21 cellular contexts compared by ENCODE assay signal in the genomic region with DNA sequence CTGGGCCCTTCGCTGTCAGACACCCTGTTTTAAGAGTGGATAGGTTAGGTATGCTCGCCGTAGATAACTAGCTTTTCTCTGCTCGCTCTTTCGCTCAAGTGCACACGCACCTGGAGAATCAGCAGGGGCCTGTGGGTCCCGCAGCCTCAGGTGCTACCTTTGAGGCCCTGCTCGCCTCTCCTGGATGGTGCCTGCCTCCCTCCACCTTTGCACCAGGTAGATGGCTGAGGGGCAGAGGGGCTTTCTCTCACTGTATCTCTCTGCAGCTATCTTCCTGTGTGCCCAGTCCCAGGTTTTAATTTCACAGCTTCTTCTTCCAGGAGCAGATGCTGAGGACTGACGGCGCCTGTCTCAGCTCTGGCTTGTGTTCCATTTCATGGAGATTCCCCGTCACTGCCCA.
"Had no signal": no experiment of that assay in that cellular context is flagged by ENCODE, and none has a peak within 500 bp of the region (broad histone marks: within the 10 kb centered on the region; RNA-seq: fewer than 3 reads in every experiment).

No MANE protein-coding gene starts in this region.

- H3K9me3 ChIP-seq: gastrocnemius medialis, left lung, ovary, testis had no signal

- ATAC-seq: activated T-cell treated with anti-CD3 and anti-CD28 coated beads, Interleukin-2, amount 50 U/mL, for 72 hours; effector memory CD8-positive, alpha-beta T cell; gastrocnemius medialis; left lung; natural killer cell treated with Interleukin-12 subunit alpha and Interleukin-12 subunit beta and Interleukin-15 and Interleukin-18, amount 100 ng/mL, for 72 hours; stimulated activated naive CD8-positive, alpha-beta T cell treated with anti-CD3 and anti-CD28 coated beads, Interleukin-15, amount 100 ng/mL, for 72 hours had no signal

- H3K4me3 ChIP-seq: gastrocnemius medialis, hepatocyte, left lung, ovary, testis had no signal

- H3K79me2 ChIP-seq: hepatocyte had no signal

- H2AFZ ChIP-seq: hepatocyte had no signal

- DNase-seq: activated CD4-positive, alpha-beta T cell treated with anti-CD3 and anti-CD28 coated beads, Interleukin-2, amount 10 ng/mL, durations not matched to agents 7 days and 5 days; activated CD4-positive, CD25-positive, alpha-beta regulatory T cell; activated CD8-positive, alpha-beta memory T cell treated with anti-CD3 and anti-CD28 coated beads, Interleukin-2, amount 50 U/mL, for 48 hours; activated gamma-delta T cell; activated naive CD8-positive, alpha-beta T cell treated with anti-CD3 and anti-CD28 coated beads for 36 hours; activated T-cell treated with anti-CD3 and anti-CD28 coated beads, Interleukin-2, amount 50 U/mL, for 72 hours; brain microvascular endothelial cell; effector memory CD8-positive, alpha-beta T cell; gastrocnemius medialis; left lung; stimulated activated CD4-positive, alpha-beta T cell treated with anti-CD3 and anti-CD28 coated beads, Interleukin-1b, Interleukin-23, amount 100 ng/mL, for 48 hours; stimulated activated naive CD8-positive, alpha-beta T cell treated with anti-CD3 and anti-CD28 coated beads, Interleukin-15, amount 100 ng/mL, for 72 hours; T-helper 2 cell; testis had no signal

- FAIRE-seq: keratinocyte, TTC549, urothelium cell line had no signal

- H3K27me3 ChIP-seq: brain microvascular endothelial cell, gastrocnemius medialis, hepatocyte, left lung, ovary, testis had no signal

- H3K27ac ChIP-seq: brain microvascular endothelial cell, epithelial cell of prostate, gastrocnemius medialis, hepatocyte, left lung, ovary, testis had no signal

- H3K36me3 ChIP-seq: brain microvascular endothelial cell, gastrocnemius medialis, left lung, ovary had no signal

- H3K4me1 ChIP-seq: gastrocnemius medialis, testis had no signal
